ENCODE assay signal across 6 cellular contexts in the genomic region with DNA sequence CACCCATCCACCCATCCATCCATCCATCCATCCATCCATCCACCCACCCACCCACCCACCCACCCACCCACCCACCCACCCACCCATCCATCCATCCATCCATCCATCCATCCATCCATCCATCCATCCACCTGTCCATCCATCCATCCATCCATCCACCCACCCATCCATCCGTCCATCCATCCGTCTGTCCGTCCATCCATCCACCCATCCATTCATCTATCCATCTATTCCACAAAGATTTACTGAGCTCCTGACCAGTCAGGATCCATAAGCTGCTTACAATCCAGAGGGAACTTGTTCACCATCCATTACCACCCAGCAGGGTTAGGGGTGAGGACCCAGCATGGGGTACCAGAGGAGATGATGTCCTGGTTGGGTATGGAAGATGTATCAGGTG. TPM values are rescaled to one million over a fixed set of nuclear protein-coding genes. Genes with fewer than 3 reads are reported as not detected.
"Had no signal": no experiment of that assay in that cellular context is flagged by ENCODE, and none has a peak within 500 bp of the region (broad histone marks: within the 10 kb centered on the region; RNA-seq: fewer than 3 reads in every experiment).

No MANE protein-coding gene starts in this region.

RNA-seq across cellular contexts. Expression of a gene that starts 11.5 kb away (rescaled TPM):
- total RNA-seq: lung microvascular endothelial cell; mononuclear cell; naive thymus-derived CD4-positive, alpha-beta T cell had no signal
- polyA plus RNA-seq: immature natural killer cell; keratinocyte; mammary epithelial cell; naive thymus-derived CD4-positive, alpha-beta T cell had no signal
